ENCODE assay signal across 8 cellular contexts in genomic region chr5:176536902-176537607, GRCh38. TPM values are rescaled to one million over a fixed set of nuclear protein-coding genes. Genes with fewer than 3 reads are reported as not detected.
DNase-seq lines count a peak whose midpoint lies in the region; ATAC-seq, FAIRE-seq and TF ChIP-seq lines count a peak whose summit lies in the region.

Gene RNF44 (minus strand): TSS chr5:176537402. CDS start chr5:176532472, 4,930 bp downstream.

- DNase-seq in Ammon's horn (ENCODE audit: low spot score) (peak; percentile 97), NCI-H510A (lab: John Stamatoyannopoulos, UW) (peak; percentile 82), cerebellar nuclear complex (lab: John Stamatoyannopoulos, UW) (peak; percentile 88 to 97), kidney (peak; percentile 99)
- peak; percentile 97 for DNase-seq in activated CD4-positive, alpha-beta T cell treated with anti-CD3 and anti-CD28 coated beads for 1 hour
- peak; percentile 97 to 98 for DNase-seq in stimulated activated CD4-positive, alpha-beta T cell treated with anti-CD3 and anti-CD28 coated beads, Interleukin-15, amount 100 ng/mL, for 1 hour (ENCODE audit: low read depth in 1 of 2, low spot score in 1 of 2)

- no peak for FAIRE-seq in kidney (lab: Jason Lieb, UNC)

- no peak for TF ChIP-seq CTCF in kidney (IDR thresholded peaks at IDR 0.05; ENCODE audit: borderline replicate concordance, extremely low read depth, insufficient read depth)

- no peaks in the 10 kb centered on the region for H3K9me3 ChIP-seq in kidney (ENCODE audit: control insufficient read depth in 1 of 2, low read length in 2 of 2)

- peak; percentile 65 for ATAC-seq in HG03439 (IDR thresholded peaks at IDR 0.05; ENCODE audit: unreplicated experiment)

- peak; percentile 52 for TF ChIP-seq POLR2A in GM19193 (IDR thresholded peaks at IDR 0.05; ENCODE audit: extremely low read depth, insufficient read depth, insufficient read length)

- peak within 1 kb of the TSS; percentile 96 to 98 for H3K27ac ChIP-seq in kidney (ENCODE audit: low read depth in 2 of 2, low read length in 2 of 2)

- peaks cover 13 to 35% of the 10 kb centered on the region in 2 donors for H3K4me1 ChIP-seq in kidney (ENCODE audit: control insufficient read depth in 1 of 2, insufficient read depth in 1 of 2, low read depth in 1 of 2, low read length in 2 of 2)

- H3K4me3 ChIP-seq in kidney (ENCODE audit: low read length in 2 of 2): peak within 1 kb of the TSS; percentile 84 to 99

- peak within 1 kb of the TSS; percentile 83 to 91 for H3K9ac ChIP-seq in kidney (ENCODE audit: low read length in 2 of 2)

- intact Hi-C loops in kidney (cut with DNase I): no loop called here

- no peaks in the 10 kb centered on the region for H3K36me3 ChIP-seq in kidney (ENCODE audit: control insufficient read depth in 1 of 2, insufficient read depth in 2 of 2, low read length in 2 of 2)

RNA-seq across cellular contexts. Expression of gene RNF44, which starts in this region (rescaled TPM):
- total RNA-seq in kidney: 61.8 TPM
- 12.5 TPM for polyA plus RNA-seq in kidney (ENCODE audit: insufficient read depth, low read depth, low replicate concordance)

Comparison
In these comparisons a context has a peak if more than half of its experiments do, and no peak if none do; other contexts are left out.
1. Peak in every context shown above with its lines: DNase-seq, ATAC-seq, H3K4me3 ChIP-seq and H3K27ac ChIP-seq.